8 cellular contexts compared by ENCODE assay signal in the genomic region with DNA sequence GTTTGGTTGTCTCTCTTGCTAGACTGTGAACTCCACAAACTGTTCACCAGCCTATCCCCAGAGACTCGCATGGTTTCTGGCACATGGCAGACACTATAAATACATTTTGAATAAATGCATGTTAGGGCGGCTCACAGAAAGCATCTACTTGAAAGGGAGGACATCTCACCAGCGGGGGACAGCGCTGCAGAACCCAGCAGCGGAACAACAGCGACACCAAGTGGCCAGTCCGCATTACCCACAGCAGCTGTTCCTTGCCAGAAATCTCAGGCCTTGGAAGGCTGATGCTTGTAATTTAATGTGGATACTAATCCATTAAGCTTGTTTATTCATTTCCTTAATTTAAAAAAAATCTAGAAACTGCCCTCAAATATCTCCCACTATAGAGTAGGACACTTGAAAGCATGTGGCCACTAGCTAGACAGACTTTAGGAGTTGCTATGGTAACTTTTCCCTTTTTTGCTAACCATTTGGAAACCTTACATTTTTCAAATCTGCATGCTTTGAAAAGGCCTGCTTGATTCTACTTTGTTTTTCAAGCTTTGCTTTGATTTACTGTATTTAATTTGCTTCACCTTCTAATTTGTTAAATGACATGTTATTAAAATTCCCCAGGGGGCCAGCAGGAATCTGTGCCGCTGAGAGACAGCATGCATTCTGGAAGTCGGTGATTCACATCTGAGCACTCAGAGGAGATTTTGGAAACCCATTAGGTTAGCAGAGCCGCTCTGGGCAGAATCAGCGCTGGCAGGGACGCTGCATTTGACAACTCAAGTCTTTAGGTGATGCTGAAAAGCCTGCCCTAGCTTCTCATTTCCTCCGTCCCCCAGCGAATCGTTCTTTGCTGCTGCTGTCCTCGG.
DNase-seq lines count a peak whose midpoint lies in the region; ATAC-seq lines count a peak whose summit lies in the region.

No MANE protein-coding gene starts in this region.

- H3K4me1 Mint-ChIP-seq in central memory CD8-positive, alpha-beta T cell, result peaks cover under 1% of the 10 kb centered on the region

- H3K27me3 Mint-ChIP-seq in central memory CD8-positive, alpha-beta T cell, result peaks cover 52% of the 10 kb centered on the region

- no peak overlapping the region for H3K27ac Mint-ChIP-seq in central memory CD8-positive, alpha-beta T cell (ENCODE audit: low read depth)

- DNase-seq in SKM-1 treated with dmso at 0.1 percent for 144 hours (lab: John Stamatoyannopoulos, UW; ENCODE audit: unreplicated experiment), result peak; percentile 42
- DNase-seq in SKM-1 (lab: John Stamatoyannopoulos, UW; ENCODE audit: unreplicated experiment), result no peak
- DNase-seq in NCI-H226, result peak; percentile 40
- peak; percentile 61 for DNase-seq in activated CD4-positive, alpha-beta T cell treated with anti-CD3 and anti-CD28 coated beads for 1 hour
- DNase-seq in central memory CD8-positive, alpha-beta T cell (ENCODE audit: low spot score in 2 of 2), result peak; percentile 37 to 57
- peak; percentile 86 for DNase-seq in left kidney (ENCODE audit: low read depth, low spot score)
- peak; percentile 58 to 74 for DNase-seq in stimulated activated CD4-positive, alpha-beta T cell treated with anti-CD3 and anti-CD28 coated beads, Interleukin-4, amount 100 ng/mL, for 4 hours

- peak; percentile 77 for ATAC-seq in HG03095 (IDR thresholded peaks at IDR 0.05; ENCODE audit: unreplicated experiment)
- ATAC-seq in central memory CD8-positive, alpha-beta T cell (replicated peaks; ENCODE audit: extremely low read depth, poor library complexity, severe bottlenecking), result peak; percentile 77

- no peaks in the 10 kb centered on the region for H3K9me3 Mint-ChIP-seq in central memory CD8-positive, alpha-beta T cell

- no peaks in the 10 kb centered on the region for H3K36me3 Mint-ChIP-seq in central memory CD8-positive, alpha-beta T cell (ENCODE audit: insufficient read depth)

- H3K4me3 Mint-ChIP-seq in central memory CD8-positive, alpha-beta T cell, result no peak overlapping the region
